10 cellular contexts compared by ENCODE assay signal in genomic region chr5:9156282-9156681, GRCh38.
DNase-seq lines count a peak whose midpoint lies in the region; ATAC-seq, FAIRE-seq and TF ChIP-seq lines count a peak whose summit lies in the region.
"Had no signal": no experiment of that assay in that cellular context is flagged by ENCODE, and none has a peak within 500 bp of the region (broad histone marks: within the 10 kb centered on the region; RNA-seq: fewer than 3 reads in every experiment).

No MANE protein-coding gene starts in this region.

- WGBS in ovary, 3 donors: 90 to 98% (median 95%) methylated on average over 2 of the region's 2 CpGs

- no peaks in the 10 kb centered on the region for H3K27me3 ChIP-seq in ovary

- peaks cover 4% of the 10 kb centered on the region for H3K4me1 ChIP-seq in ovary (ENCODE audit: insufficient read depth)

- FAIRE-seq in urothelium cell line (lab: Jason Lieb, UNC): peak; percentile 37
- FAIRE-seq: islet of Langerhans had no signal

- ATAC-seq in HG02798 (IDR thresholded peaks at IDR 0.05; ENCODE audit: poor library complexity, unreplicated experiment) (peak; percentile 72), HG03196 (IDR thresholded peaks at IDR 0.05; ENCODE audit: unreplicated experiment) (no peak)
- ATAC-seq: Panc1 had no signal

- no peak overlapping the region for H3K4me3 ChIP-seq in ovary

- intact Hi-C loops in ovary (cut with DNase I): no loop called here

- TF ChIP-seq CTCF in GM10248 (IDR thresholded peaks at IDR 0.05; ENCODE audit: control extremely low read depth, extremely low read depth, low read depth, missing control alignments) (peak; percentile 37), VCaP (conservative IDR thresholded peaks at IDR 0.05) (0 out of 2 replicates have a peak, but pooled peaks have one; percentile 21), ovary (IDR thresholded peaks at IDR 0.05) (no peak)

- peak; percentile 22 for DNase-seq in GM10248 (ENCODE audit: extremely low spot score)
- DNase-seq in iPS DF 19.7 (ENCODE audit: low read depth, low spot score): peak; percentile 23
- DNase-seq in urothelium cell line (ENCODE audit: low spot score): peak; percentile 27
- DNase-seq in ovary: no peak
- no peak for DNase-seq in HuH-7.5 (ENCODE audit: low spot score)

- no peak for TF ChIP-seq POLR2A in ovary (IDR thresholded peaks at IDR 0.05)

- CTCF ChIA-PET in GM10248 (lab: Yijun Ruan, JAX): interaction anchor here (0.6 to 2.1 kb wide), 6 partner anchors 8 to 55 kb away, joined by 3 to 24 read pairs (median 3); no protein-coding TSS in a partner anchor

- H3K9me3 ChIP-seq in ovary: no peaks in the 10 kb centered on the region

- H3K27ac ChIP-seq in VCaP: no peak overlapping the region
- H3K27ac ChIP-seq in ovary: no peak overlapping the region

- no peaks in the 10 kb centered on the region for H3K36me3 ChIP-seq in ovary

- no peak for TF ChIP-seq EP300 in ovary (IDR thresholded peaks at IDR 0.05)

- POLR2A ChIA-PET in GM10248 (lab: Yijun Ruan, JAX): no interaction called here

Comparison
In these comparisons a context has a peak if more than half of its experiments do, and no peak if none do; other contexts are left out.
1. DNase-seq: peak in GM10248 (single experiment), iPS DF 19.7 (single experiment) and urothelium cell line (single experiment); none in ovary (0 of 5) and HuH-7.5 (single experiment).
2. CTCF ChIP-seq: peak in GM10248 (single experiment) and VCaP (single experiment); none in ovary (0 of 3).